34 cellular contexts compared by ENCODE assay signal in genomic region chr6:33858804-33859203, GRCh38. TPM values are rescaled to one million over a fixed set of nuclear protein-coding genes. Genes with fewer than 3 reads are reported as not detected.
"Had no signal": no experiment of that assay in that cellular context is flagged by ENCODE, and none has a peak within 500 bp of the region (broad histone marks: within the 10 kb centered on the region; RNA-seq: fewer than 3 reads in every experiment).

No MANE protein-coding gene starts in this region.

- H3K4me3 Mint-ChIP-seq: activated CD4-positive, alpha-beta T cell treated with anti-CD3 and anti-CD28 coated beads, Interleukin-2, amount 10 ng/mL, durations not matched to agents 7 days and 5 days; activated CD8-positive, alpha-beta T cell treated with anti-CD3 and anti-CD28 coated beads for 36 hours; activated naive CD8-positive, alpha-beta T cell; activated T-cell treated with anti-CD3 and anti-CD28 coated beads, Interleukin-2, amount 50 U/mL, for 4 hours; activated T-helper 17 cell treated with anti-CD3 and anti-CD28 coated beads, Interleukin-2, amount 50 U/mL, for 72 hours; WTC11 had no signal

- H3K27ac Mint-ChIP-seq: activated CD4-positive, alpha-beta T cell treated with anti-CD3 and anti-CD28 coated beads, Interleukin-2, amount 10 ng/mL, durations not matched to agents 7 days and 5 days; activated CD8-positive, alpha-beta T cell treated with anti-CD3 and anti-CD28 coated beads for 36 hours; activated naive CD8-positive, alpha-beta T cell; activated T-helper 17 cell treated with anti-CD3 and anti-CD28 coated beads, Interleukin-2, amount 50 U/mL, for 72 hours; WTC11 had no signal

- H3K9me3 ChIP-seq: body of pancreas, esophagus squamous epithelium, gastroesophageal sphincter had no signal

- H3K9me3 Mint-ChIP-seq: activated CD4-positive, alpha-beta T cell treated with anti-CD3 and anti-CD28 coated beads, Interleukin-2, amount 10 ng/mL, durations not matched to agents 7 days and 5 days; activated CD8-positive, alpha-beta T cell treated with anti-CD3 and anti-CD28 coated beads for 36 hours; activated T-cell treated with anti-CD3 and anti-CD28 coated beads, Interleukin-2, amount 50 U/mL, for 4 hours; activated T-helper 17 cell treated with anti-CD3 and anti-CD28 coated beads, Interleukin-2, amount 50 U/mL, for 72 hours; WTC11 had no signal

- DNase-seq: activated CD4-positive, alpha-beta T cell treated with anti-CD3 and anti-CD28 coated beads for 1 hour; activated CD4-positive, alpha-beta T cell treated with anti-CD3 and anti-CD28 coated beads for 4 hours; activated CD4-positive, alpha-beta T cell treated with anti-CD3 and anti-CD28 coated beads, Interleukin-2, amount 10 ng/mL, durations not matched to agents 7 days and 5 days; activated CD4-positive, alpha-beta T cell treated with anti-CD3 and anti-CD28 coated beads, Interleukin-2, amount 50 U/mL, for 4 hours; activated CD8-positive, alpha-beta memory T cell treated with anti-CD3 and anti-CD28 coated beads for 24 hours; activated CD8-positive, alpha-beta T cell treated with anti-CD3 and anti-CD28 coated beads for 36 hours; activated effector memory CD4-positive, alpha-beta T cell treated with Interleukin-2 at 50 U/mL for 16 hours; activated gamma-delta T cell treated with Interleukin-2 at 50 U/mL for 16 hours; activated naive CD4-positive, alpha-beta T cell treated with anti-CD3 and anti-CD28 coated beads, Interleukin-2, amount 50 U/mL, for 16 hours; activated naive CD4-positive, alpha-beta T cell treated with Interleukin-2 at 50 U/mL for 16 hours; activated T-cell treated with anti-CD3 and anti-CD28 coated beads, Interleukin-2, amount 50 U/mL, for 4 hours; amniotic stem cell; body of pancreas; caudate nucleus; cortex of kidney; dermis blood vessel endothelial cell; effector CD8-positive, alpha-beta T cell; esophagus squamous epithelium; foreskin melanocyte; T-helper 2 cell had no signal

- H3K27me3 ChIP-seq: body of pancreas had no signal

- H3K4me3 ChIP-seq: body of pancreas, esophagus squamous epithelium, gastroesophageal sphincter had no signal

- H3K36me3 ChIP-seq: esophagus squamous epithelium, gastroesophageal sphincter had no signal

- H3K27ac ChIP-seq: body of pancreas, epithelial cell of prostate, esophagus squamous epithelium, gastroesophageal sphincter had no signal

- H3K36me3 Mint-ChIP-seq: activated naive CD8-positive, alpha-beta T cell; WTC11 had no signal

RNA-seq across cellular contexts. Expression of gene MLN, which starts 55.0 kb away (rescaled TPM):
- total RNA-seq: activated CD4-positive, alpha-beta T cell treated with anti-CD3 and anti-CD28 coated beads, Interleukin-2, amount 10 ng/mL, durations not matched to agents 7 days and 5 days; activated CD8-positive, alpha-beta T cell treated with anti-CD3 and anti-CD28 coated beads for 36 hours; activated T-cell treated with anti-CD3 and anti-CD28 coated beads, Interleukin-2, amount 50 U/mL, for 4 hours; activated T-helper 17 cell treated with anti-CD3 and anti-CD28 coated beads, Interleukin-2, amount 50 U/mL, for 72 hours; aorta; body of pancreas; chondrocyte; dermis blood vessel endothelial cell; endothelial cell of umbilical vein; esophagus squamous epithelium; fibroblast of lung; fibroblast of villous mesenchyme; gastroesophageal sphincter; glomerular endothelial cell; T-helper 1 cell treated with Interleukin-12 subunit alpha and Interleukin-12 subunit beta and Interleukin-4 antibody, amounts not matched to agents 30 ng/mL and 1 ng/mL, for 36 hours; WTC11 had no signal
- polyA plus RNA-seq: adipose tissue, endothelial cell of umbilical vein, esophagus, fibroblast of lung had no signal
